8 cellular contexts compared by ENCODE assay signal in the genomic region with DNA sequence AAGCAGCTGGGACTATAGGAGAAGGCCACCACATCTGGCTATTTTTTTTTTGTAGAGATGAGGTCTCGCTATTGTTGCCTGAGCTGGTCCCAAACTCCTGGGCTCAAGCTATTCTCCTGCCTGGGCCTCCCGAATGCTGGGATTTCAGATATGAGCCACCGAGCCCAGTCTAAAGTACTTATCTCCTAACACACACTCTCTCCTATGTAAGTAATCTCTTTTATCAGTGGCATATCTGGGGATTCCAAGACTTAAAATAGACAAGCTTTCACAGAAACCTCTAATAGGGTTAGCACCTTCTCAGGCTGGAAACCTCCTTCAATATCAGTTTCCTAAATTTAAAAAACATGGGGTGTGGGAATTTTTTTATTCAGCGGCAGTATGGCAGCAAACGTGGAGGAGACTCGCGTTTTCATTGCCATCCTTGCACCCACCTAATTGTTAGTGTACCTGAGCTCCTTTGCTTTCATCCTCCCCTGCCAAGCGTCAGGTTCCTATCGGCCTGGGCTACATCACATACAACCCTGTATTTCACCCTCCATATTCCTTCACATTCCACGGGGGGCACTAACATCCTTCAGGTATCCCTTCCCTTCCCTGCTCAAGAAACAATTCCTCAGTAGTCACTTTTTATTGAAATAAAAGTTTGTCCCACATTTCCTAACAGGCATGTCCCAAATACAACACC. TPM values are rescaled to one million over a fixed set of nuclear protein-coding genes. Genes with fewer than 3 reads are reported as not detected.
DNase-seq lines count a peak whose midpoint lies in the region; ATAC-seq and TF ChIP-seq lines count a peak whose summit lies in the region.

No MANE protein-coding gene starts in this region.

- H3K9me2 ChIP-seq in PC-9 (ENCODE audit: insufficient read depth) = no peaks in the 10 kb centered on the region

- H3K9me3 ChIP-seq in PC-9 (ENCODE audit: insufficient read depth, low read depth) (no peaks in the 10 kb centered on the region), endocrine pancreas (ENCODE audit: control insufficient read depth, low read length) (no peaks in the 10 kb centered on the region), osteoblast (ENCODE audit: low read depth, low read length) (no peaks in the 10 kb centered on the region)

- H3K4me1 ChIP-seq in PC-9 (replicated peaks; ENCODE audit: insufficient read depth) (peaks cover 13% of the 10 kb centered on the region), endocrine pancreas (ENCODE audit: control insufficient read depth, insufficient read depth, low read length) (peaks cover 3% of the 10 kb centered on the region), osteoblast (ENCODE audit: insufficient read depth, low read length) (peaks cover 14% of the 10 kb centered on the region)

- H3K4me2 ChIP-seq in PC-9 = peak overlapping the region; percentile 75
- peak overlapping the region; percentile 94 for H3K4me2 ChIP-seq in osteoblast (ENCODE audit: insufficient read depth, low read length)

- no peak for TF ChIP-seq CTCF in GM12875 (IDR thresholded peaks at IDR 0.05; ENCODE audit: borderline replicate concordance, insufficient read depth, low read depth, low read length)
- TF ChIP-seq CTCF in PC-9 (conservative IDR thresholded peaks at IDR 0.05) = peak; percentile 35; the same call in 1 of the 2 replicates
- peak; percentile 24 for TF ChIP-seq CTCF in osteoblast (IDR thresholded peaks at IDR 0.05; ENCODE audit: extremely low read depth, low read depth, low read length)

- CTCF ChIA-PET in PC-9 (lab: Charles Lee) = interaction anchor here (0.7 kb wide), 1 partner anchor 66 kb away, joined by 3 read pairs; no protein-coding TSS in a partner anchor

- H3K79me2 ChIP-seq in PC-9 (ENCODE audit: low read depth) (peaks cover 13% of the 10 kb centered on the region; the same call in 1 of the 2 replicates), osteoblast (ENCODE audit: insufficient read depth, low read length) (peaks cover 45% of the 10 kb centered on the region)

- H2AFZ ChIP-seq in PC-9 (peak overlapping the region; percentile 78), osteoblast (ENCODE audit: low read length) (peak overlapping the region; percentile 91)

- no peaks in the 10 kb centered on the region for H3K36me3 ChIP-seq in PC-9 (ENCODE audit: low read depth)
- no peaks in the 10 kb centered on the region for H3K36me3 ChIP-seq in endocrine pancreas (ENCODE audit: control insufficient read depth, insufficient read depth, low read length)
- H3K36me3 ChIP-seq in osteoblast (ENCODE audit: insufficient read depth, low read length) = no peaks in the 10 kb centered on the region

- H4K20me1 ChIP-seq in PC-9 (ENCODE audit: insufficient read depth) (no peaks in the 10 kb centered on the region), osteoblast (ENCODE audit: insufficient read depth, low read length) (peaks cover 2% of the 10 kb centered on the region)

- intact Hi-C loops in PC-9 (cut with micrococcal nuclease; ENCODE audit: unreplicated experiment) = no loop called here

- ATAC-seq in HG02973 (IDR thresholded peaks at IDR 0.05; ENCODE audit: unreplicated experiment) (no peak), HG03108 (IDR thresholded peaks at IDR 0.05; ENCODE audit: unreplicated experiment) (no peak)

- H3K4me3 ChIP-seq in GM12875 (ENCODE audit: low read depth, low read length) (peak overlapping the region; percentile 68), PC-9 (peak overlapping the region; percentile 78), endocrine pancreas (ENCODE audit: control insufficient read depth, insufficient read depth, low read length) (peak overlapping the region; percentile 79), osteoblast (ENCODE audit: insufficient read depth, low read length) (peak overlapping the region; percentile 84)

- H3K27me3 ChIP-seq in PC-9 (ENCODE audit: insufficient read depth, low read depth) = no peaks in the 10 kb centered on the region
- H3K27me3 ChIP-seq in endocrine pancreas (ENCODE audit: control insufficient read depth, insufficient read depth, low read length) = no peaks in the 10 kb centered on the region
- H3K27me3 ChIP-seq in osteoblast (ENCODE audit: insufficient read depth, low read length) = peaks cover 7% of the 10 kb centered on the region

- peak overlapping the region; percentile 65 for H3K27ac ChIP-seq in PC-9
- H3K27ac ChIP-seq in osteoblast (ENCODE audit: low read depth, low read length) = peak overlapping the region; percentile 73

- no peaks in the 10 kb centered on the region; the same call in 1 of the 2 replicates for H3F3A ChIP-seq in PC-9 (ENCODE audit: insufficient read depth, low read depth)

- TSS peak; percentile 68 for BruUV-seq in PC-9 (replicated peaks; lab: Mats Ljungman, UMichigan)

- peak overlapping the region; percentile 84 for H3K9ac ChIP-seq in endocrine pancreas (ENCODE audit: control insufficient read depth, insufficient read depth, low read length)

- POLR2A ChIA-PET in PC-9 (lab: Charles Lee; ENCODE audit: unreplicated experiment) = no interaction called here

- DNase-seq in PC-9 (no peak), osteoblast (ENCODE audit: insufficient read length, low spot score, missing footprints) (peak; percentile 69), medulla oblongata (ENCODE audit: extremely low spot score) (no peak), hippocampal formation (lab: John Stamatoyannopoulos, UW) (no peak)

RNA-seq across cellular contexts. Expression of a gene that starts 1.1 kb away (rescaled TPM):
- total RNA-seq in PC-9 (2021) (22.8 and 24.8 TPM in 2 replicates), osteoblast (30.8 and 31.8 TPM in 2 replicates)

RNA-seq across cellular contexts. Expression of a gene that starts 17.3 kb away (rescaled TPM):
- 1.1 TPM in 1 of 2 replicates, not detected in the other for total RNA-seq in PC-9 (2021)
- not detected in 2 replicates for total RNA-seq in osteoblast

RNA-seq across cellular contexts. Expression of a gene that starts 29.5 kb away (rescaled TPM):
- 38.7 and 48.4 TPM in 2 replicates for total RNA-seq in PC-9 (2021)
- total RNA-seq in osteoblast = 46.7 and 55.7 TPM in 2 replicates

RNA-seq across cellular contexts. Expression of a gene that starts 36.7 kb away (rescaled TPM):
- 8.3 and 11.9 TPM in 2 replicates for total RNA-seq in PC-9 (2021)
- under 0.01 TPM in 1 of 2 replicates, not detected in the other for total RNA-seq in osteoblast

RNA-seq across cellular contexts. Expression of a gene that starts 54.8 kb away (rescaled TPM):
- total RNA-seq in PC-9 (2021) = 49.3 and 49.9 TPM in 2 replicates
- total RNA-seq in osteoblast = 44.2 and 47.4 TPM in 2 replicates
